In the genomic region with DNA sequence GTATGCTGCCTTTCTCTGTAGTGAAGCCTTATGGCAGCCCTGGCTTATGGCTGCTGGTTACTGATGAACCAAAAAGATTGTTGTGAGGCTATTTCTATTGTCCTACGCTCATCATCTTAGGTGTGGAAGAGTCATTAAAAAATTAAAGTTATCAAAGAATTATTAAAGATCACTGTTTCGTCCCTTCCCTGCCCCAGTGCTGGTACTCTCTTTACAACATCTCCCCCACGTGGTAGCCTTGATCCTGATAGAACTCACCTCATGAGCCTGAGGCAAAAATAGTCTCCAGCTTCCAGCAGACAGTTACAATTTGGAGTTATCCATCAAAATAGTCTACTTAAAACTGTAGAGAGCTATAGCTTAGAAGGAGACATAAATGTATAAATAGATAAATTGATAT, we compare ENCODE assay signal across 7 cellular contexts.
DNase-seq lines count a peak whose midpoint lies in the region; ATAC-seq, FAIRE-seq and TF ChIP-seq lines count a peak whose summit lies in the region.

No MANE protein-coding gene starts in this region.

- no peak overlapping the region for H2BK120ac ChIP-seq in H9 (ENCODE audit: low read depth, low read length, poor library complexity, severe bottlenecking)

- H3K9me3 ChIP-seq in H9 (ENCODE audit: control insufficient read depth, low read depth, low read length) (no peaks in the 10 kb centered on the region), OCI-LY3 (ENCODE audit: insufficient read depth, low read length) (no peaks in the 10 kb centered on the region), small intestine (ENCODE audit: control insufficient read depth, low read depth) (no peaks in the 10 kb centered on the region), mucosa of descending colon (no peaks in the 10 kb centered on the region)

- H3K27ac ChIP-seq in H9 (ENCODE audit: insufficient read length, low read depth, low read length) = no peak overlapping the region
- no peak overlapping the region for H3K27ac ChIP-seq in OCI-LY3 (ENCODE audit: low read length)
- H3K27ac ChIP-seq in small intestine (ENCODE audit: low read depth in 1 of 2, low read length in 1 of 2) = no peak overlapping the region

- H3K9ac ChIP-seq in H9 (ENCODE audit: extremely low read depth, insufficient read length, low read length) = no peak overlapping the region
- H3K9ac ChIP-seq in OCI-LY3 (ENCODE audit: low read length) = no peak overlapping the region

- no peak overlapping the region for H3K56ac ChIP-seq in H9 (ENCODE audit: insufficient read length, low read depth, low read length)

- no peak overlapping the region for H3K14ac ChIP-seq in H9 (ENCODE audit: insufficient read depth, low read length)

- no peak overlapping the region for H2BK5ac ChIP-seq in H9 (ENCODE audit: insufficient read length, low read length)

- no peak overlapping the region for H2BK12ac ChIP-seq in H9 (ENCODE audit: insufficient read length, low read depth, low read length)

- no peak overlapping the region for H3K4ac ChIP-seq in H9 (ENCODE audit: low read depth, low read length)

- H3K4me3 ChIP-seq in OCI-LY3 (ENCODE audit: low read length) (no peak overlapping the region), kidney epithelial cell (ENCODE audit: low read depth, low read length) (no peak overlapping the region), small intestine (ENCODE audit: low read depth in 1 of 2, low read length in 2 of 2) (no peak overlapping the region), mucosa of descending colon (no peak overlapping the region)

- H3K36me3 Mint-ChIP-seq in H9 (ENCODE audit: insufficient read depth in 1 of 3, low read depth in 3 of 3) = no peaks in the 10 kb centered on the region

- no peak overlapping the region for H2AK5ac ChIP-seq in H9 (ENCODE audit: insufficient read length, low read length)

- DNase-seq in H9 (no peak), kidney epithelial cell (ENCODE audit: low read depth) (no peak), small intestine (no peak), mucosa of descending colon (no peak), MV-4-11 (lab: John Stamatoyannopoulos, UW) (no peak)

- no peak overlapping the region for H2BK15ac ChIP-seq in H9 (ENCODE audit: low read depth, low read length)

- H3K79me1 ChIP-seq in H9 (ENCODE audit: insufficient read depth, low read depth, low read length, poor library complexity, severe bottlenecking) = no peaks in the 10 kb centered on the region

- H2AFZ ChIP-seq in H9 (ENCODE audit: low read length) (no peak overlapping the region), OCI-LY3 (ENCODE audit: low read depth, low read length) (no peak overlapping the region)

- FAIRE-seq in small intestine (lab: Jason Lieb, UNC) = no peak

- no peaks in the 10 kb centered on the region for H3K9me3 Mint-ChIP-seq in H9

- no peak overlapping the region for H3K23ac ChIP-seq in H9 (ENCODE audit: insufficient read length, low read depth, low read length)

- no peak overlapping the region for H2BK20ac ChIP-seq in H9 (ENCODE audit: low read depth, low read length, poor library complexity, severe bottlenecking)

- no peak overlapping the region for H4K5ac ChIP-seq in H9 (ENCODE audit: insufficient read length, low read depth, low read length)

- H4K8ac ChIP-seq in H9 (replicated peaks; ENCODE audit: insufficient read length, low read depth, low read length) = no peak overlapping the region

- no peak overlapping the region for H3K4me3 Mint-ChIP-seq in H9

- ATAC-seq in GM18519 (IDR thresholded peaks at IDR 0.05; ENCODE audit: low FRiP score, unreplicated experiment) (peak; percentile 39), mucosa of descending colon (no peak)

- no peaks in the 10 kb centered on the region for H3K79me2 ChIP-seq in H9 (ENCODE audit: insufficient read depth, low read length)
- no peaks in the 10 kb centered on the region for H3K79me2 ChIP-seq in OCI-LY3 (ENCODE audit: low read length)

- H4K20me1 ChIP-seq in H9 (ENCODE audit: control insufficient read depth, insufficient read depth, insufficient read length) (no peaks in the 10 kb centered on the region), OCI-LY3 (ENCODE audit: insufficient read depth, low read length) (no peaks in the 10 kb centered on the region)

- WGBS in H9 (ENCODE audit: extremely low coverage, insufficient read length, low lambda C conversion rate) = no CpG with 5 or more reads among the region's 3 CpGs
- WGBS in small intestine, 3 donors = 21 to 48% (median 36%) methylated on average over 3 of the region's 3 CpGs

- H3K4me1 ChIP-seq in H9 (ENCODE audit: insufficient read depth, low read length) (0 out of 2 replicates have a peak, but pooled peaks cover 6% of the 10 kb centered on the region), OCI-LY3 (ENCODE audit: low read length) (peaks cover 36% of the 10 kb centered on the region), small intestine (ENCODE audit: control insufficient read depth in 2 of 2, insufficient read depth in 1 of 2, low read depth in 1 of 2, low read length in 1 of 2) (no peaks in the 10 kb centered on the region), mucosa of descending colon (ENCODE audit: low read depth) (no peaks in the 10 kb centered on the region)

- no peak overlapping the region for H4K91ac ChIP-seq in H9 (ENCODE audit: insufficient read length, low read depth, low read length)

- H3K27me3 Mint-ChIP-seq in H9 (ENCODE audit: low read depth) = no peaks in the 10 kb centered on the region

- no peak overlapping the region for H3T11ph ChIP-seq in H9 (ENCODE audit: low read length)

- TF ChIP-seq CTCF in H9 (conservative IDR thresholded peaks at IDR 0.05) (peak; percentile 59), OCI-LY3 (IDR thresholded peaks at IDR 0.05; ENCODE audit: low read depth, low read length) (peak; percentile 80), kidney epithelial cell (IDR thresholded peaks at IDR 0.05; ENCODE audit: insufficient read depth, low read length, poor library complexity, severe bottlenecking) (peak; percentile 29), mucosa of descending colon (IDR thresholded peaks at IDR 0.05) (no peak)

- H3K4me2 ChIP-seq in H9 (ENCODE audit: insufficient read depth, insufficient read length, low read length) = no peak overlapping the region
- peak overlapping the region; percentile 39; the same call in 1 of the 2 replicates for H3K4me2 ChIP-seq in OCI-LY3 (ENCODE audit: low read length)

- no peak overlapping the region for H3K18ac ChIP-seq in H9 (ENCODE audit: insufficient read length, low read depth, low read length)

- peaks cover 17 to 26% of the 10 kb centered on the region in 2 experiments for H3K4me1 Mint-ChIP-seq in H9

- H3K27ac Mint-ChIP-seq in H9 = 0 out of 7 replicates have a peak overlapping the region, but pooled peaks of 1 of the 3 experiments have one; percentile 12

- H3K23me2 ChIP-seq in H9 (ENCODE audit: insufficient read length, low read depth, low read length, poor library complexity, severe bottlenecking) = no peaks in the 10 kb centered on the region

- no peaks in the 10 kb centered on the region for H3K36me3 ChIP-seq in OCI-LY3 (replicated peaks; ENCODE audit: low read depth, low read length)
- no peaks in the 10 kb centered on the region for H3K36me3 ChIP-seq in kidney epithelial cell (ENCODE audit: control insufficient read depth, insufficient read depth, low read length)
- no peaks in the 10 kb centered on the region for H3K36me3 ChIP-seq in small intestine (ENCODE audit: control insufficient read depth in 2 of 2, insufficient read depth in 2 of 2, low read length in 2 of 2)
- H3K36me3 ChIP-seq in mucosa of descending colon (ENCODE audit: low read depth) = no peaks in the 10 kb centered on the region

- H3K27me3 ChIP-seq in H9 (ENCODE audit: insufficient read depth, low read length) (no peaks in the 10 kb centered on the region), OCI-LY3 (ENCODE audit: low read depth, low read length) (peaks cover 57% of the 10 kb centered on the region), kidney epithelial cell (ENCODE audit: control insufficient read depth, insufficient read depth, low read length) (no peaks in the 10 kb centered on the region), small intestine (ENCODE audit: control insufficient read depth in 2 of 2, insufficient read depth in 2 of 2, low read length in 2 of 2) (no peaks in the 10 kb centered on the region)

- intact Hi-C loops in mucosa of descending colon (cut with DNase I, micrococcal nuclease) = no loop called here
